Comparison of ENCODE assay signal across 20 cellular contexts in genomic region chr16:89537549-89537925, GRCh38. TPM values are rescaled to one million over a fixed set of nuclear protein-coding genes. Genes with fewer than 3 reads are reported as not detected.
DNase-seq lines count a peak whose midpoint lies in the region; ATAC-seq and TF ChIP-seq lines count a peak whose summit lies in the region.
"Had no signal": no experiment of that assay in that cellular context is flagged by ENCODE, and none has a peak within 500 bp of the region (broad histone marks: within the 10 kb centered on the region; RNA-seq: fewer than 3 reads in every experiment).

No MANE protein-coding gene starts in this region.

- peak overlapping the region in 22 of 59 donors; percentile 2 to 47 (median 18) for H3K4me3 ChIP-seq in dorsolateral prefrontal cortex
- no peak overlapping the region for H3K4me3 ChIP-seq in osteoblast (ENCODE audit: insufficient read depth, low read length)
- H3K4me3 ChIP-seq: SJSA1 had no signal

- no peaks in the 10 kb centered on the region for H3K4me1 ChIP-seq in osteoblast (ENCODE audit: insufficient read depth, low read length)
- H3K4me1 ChIP-seq: SJSA1 had no signal

- H4K20me1 ChIP-seq in osteoblast (ENCODE audit: insufficient read depth, low read length), result peaks cover 24% of the 10 kb centered on the region

- H3K27ac Mint-ChIP-seq in activated naive CD4-positive, alpha-beta T cell treated with anti-CD3 and anti-CD28 coated beads, Interleukin-2, amount 10 ng/mL, durations not matched to agents 7 days and 5 days, result peak overlapping the region; percentile 19

- H3K9me3 ChIP-seq in osteoblast (ENCODE audit: low read depth, low read length), result no peaks in the 10 kb centered on the region
- H3K9me3 ChIP-seq: SJSA1 had no signal

- no peak for DNase-seq in activated naive CD4-positive, alpha-beta T cell treated with anti-CD3 and anti-CD28 coated beads, Interleukin-2, amount 10 ng/mL, durations not matched to agents 7 days and 5 days
- no peak for DNase-seq in activated naive CD4-positive, alpha-beta T cell treated with anti-CD3 and anti-CD28 coated beads, Interleukin-2, amount 50 U/mL, for 16 hours
- no peak for DNase-seq in dorsolateral prefrontal cortex
- peak; percentile 88 for DNase-seq in osteoblast (ENCODE audit: insufficient read length, low spot score, missing footprints)
- no peak for DNase-seq in NCI-H748 (lab: John Stamatoyannopoulos, UW; ENCODE audit: unreplicated experiment)
- no peak for DNase-seq in retina
- DNase-seq: ACHN, DMS53, GDM1, IMR-90, NCI-H1105, NCI-H146, NCI-H2029, NCI-H226, NCI-H524, OCI-M1 had no signal

- no peak overlapping the region for H2AFZ ChIP-seq in osteoblast (ENCODE audit: low read length)

- no peak overlapping the region for H3K4me3 Mint-ChIP-seq in activated naive CD4-positive, alpha-beta T cell treated with anti-CD3 and anti-CD28 coated beads, Interleukin-2, amount 10 ng/mL, durations not matched to agents 7 days and 5 days

- ATAC-seq in HG03439 (IDR thresholded peaks at IDR 0.05; ENCODE audit: unreplicated experiment) (no peak), GM19351 (IDR thresholded peaks at IDR 0.05; ENCODE audit: unreplicated experiment) (no peak)

- intact Hi-C loops in dorsolateral prefrontal cortex (cut with DNase I), result loop anchor here in 1 of 2 donors (2.0 kb wide), 1 partner anchor 23 kb away; the partner anchor contains the start of gene RPL13

- H3K9me3 Mint-ChIP-seq in activated naive CD4-positive, alpha-beta T cell treated with anti-CD3 and anti-CD28 coated beads, Interleukin-2, amount 10 ng/mL, durations not matched to agents 7 days and 5 days, result no peaks in the 10 kb centered on the region

- no peak overlapping the region for H3K4me2 ChIP-seq in osteoblast (ENCODE audit: insufficient read depth, low read length)

- H3K27me3 Mint-ChIP-seq in activated naive CD4-positive, alpha-beta T cell treated with anti-CD3 and anti-CD28 coated beads, Interleukin-2, amount 10 ng/mL, durations not matched to agents 7 days and 5 days, result no peaks in the 10 kb centered on the region

- H3K36me3 Mint-ChIP-seq in activated naive CD4-positive, alpha-beta T cell treated with anti-CD3 and anti-CD28 coated beads, Interleukin-2, amount 10 ng/mL, durations not matched to agents 7 days and 5 days, result peaks cover 42% of the 10 kb centered on the region

- H3K36me3 ChIP-seq in osteoblast (ENCODE audit: insufficient read depth, low read length), result peaks cover 69% of the 10 kb centered on the region

- no peaks in the 10 kb centered on the region for H3K27me3 ChIP-seq in dorsolateral prefrontal cortex
- H3K27me3 ChIP-seq in osteoblast (ENCODE audit: insufficient read depth, low read length), result no peaks in the 10 kb centered on the region
- H3K27me3 ChIP-seq: SJSA1 had no signal

- CTCF ChIA-PET in activated naive CD4-positive, alpha-beta T cell treated with anti-CD3 and anti-CD28 coated beads, Interleukin-2, amount 10 ng/mL, durations not matched to agents 7 days and 5 days (lab: Charles Lee), result interaction anchor here (0.9 kb wide), 1 partner anchor 12 kb away, joined by 4 read pairs; no protein-coding TSS in a partner anchor

- no peak for TF ChIP-seq CTCF in dorsolateral prefrontal cortex (IDR thresholded peaks at IDR 0.05 in 54 of 56, conservative IDR thresholded peaks at IDR 0.05 in 2 of 56; ENCODE audit: low read depth in 1 of 56, partially characterized antibody in 56 of 56)
- TF ChIP-seq CTCF in osteoblast (IDR thresholded peaks at IDR 0.05; ENCODE audit: extremely low read depth, low read depth, low read length), result no peak

- peaks cover 36% of the 10 kb centered on the region for H3K79me2 ChIP-seq in osteoblast (ENCODE audit: insufficient read depth, low read length)

- peak overlapping the region; percentile 60 to 97 (median 89) for H3K27ac ChIP-seq in dorsolateral prefrontal cortex
- H3K27ac ChIP-seq in osteoblast (ENCODE audit: low read depth, low read length), result no peak overlapping the region
- H3K27ac ChIP-seq: 22Rv1, SJSA1 had no signal

- peaks cover 24% of the 10 kb centered on the region for H3K4me1 Mint-ChIP-seq in activated naive CD4-positive, alpha-beta T cell treated with anti-CD3 and anti-CD28 coated beads, Interleukin-2, amount 10 ng/mL, durations not matched to agents 7 days and 5 days

RNA-seq across cellular contexts. Expression of gene RPL13, which starts 22.9 kb away (rescaled TPM):
- total RNA-seq in dorsolateral prefrontal cortex (100 to 1,000 TPM; 467 to 932 (median 664) TPM), osteoblast (2,112 and 2,440 TPM in 2 replicates)

RNA-seq across cellular contexts. Expression of gene SPG7, which starts 29.3 kb away (rescaled TPM):
- total RNA-seq in dorsolateral prefrontal cortex (100 to 1,000 TPM; 115 to 276 (median 151) TPM), osteoblast (76.3 and 85.8 TPM in 2 replicates)

RNA-seq across cellular contexts. Expression of gene CPNE7, which starts 38.0 kb away (rescaled TPM):
- total RNA-seq in dorsolateral prefrontal cortex (10 to 100 TPM in 116 of 120 experiments, 1 to 10 TPM in 4; 6.2 to 47.0 (median 21.1) TPM), osteoblast (7.2 and 21.8 TPM in 2 replicates)

RNA-seq across cellular contexts. Expression of gene ANKRD11, which starts 47.2 kb away (rescaled TPM):
- total RNA-seq in dorsolateral prefrontal cortex (100 to 1,000 TPM; 131 to 216 (median 167) TPM), osteoblast (78.4 and 97.4 TPM in 2 replicates)
